Comparison of ENCODE assay signal across 1 cellular context in the genomic region with DNA sequence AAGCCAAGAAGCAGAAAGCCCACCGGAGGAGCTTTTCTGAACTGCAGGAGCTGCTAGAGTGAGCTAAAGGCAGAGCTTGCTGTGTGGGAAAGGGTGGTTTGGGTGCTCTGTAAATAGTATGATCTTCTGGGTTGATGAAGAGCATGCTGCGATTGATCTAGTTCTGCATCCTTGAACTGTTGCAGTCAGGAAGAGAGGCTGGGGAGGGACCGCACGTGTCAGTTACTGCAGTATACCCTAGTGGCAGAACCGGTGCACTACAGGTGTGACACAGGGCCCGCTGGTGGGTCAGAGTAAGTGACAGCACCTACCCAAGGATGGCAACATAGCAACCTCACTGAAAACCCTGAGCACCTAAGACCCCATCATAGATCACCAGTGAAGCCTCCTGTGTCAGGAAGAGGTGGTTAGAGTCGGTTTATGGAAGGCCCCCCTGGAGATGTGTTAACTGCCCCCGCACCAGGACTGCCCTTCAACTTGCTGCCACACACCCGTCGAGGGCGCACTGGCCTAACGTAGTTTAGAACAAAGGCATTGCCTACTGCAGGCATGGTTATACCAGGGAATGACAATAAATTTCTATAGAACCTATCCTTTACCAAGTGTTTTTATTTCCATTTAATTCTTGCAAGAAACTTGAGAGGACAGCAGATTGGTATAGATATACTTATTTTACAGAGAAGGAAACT.
A peak's percentile ranks its signal among the peaks of the same experiment; 100 is the strongest.
TF ChIP-seq lines count a peak whose summit lies in the region.

No MANE protein-coding gene starts in this region.

TF ChIP-seq in HepG2, 621 proteins besides CTCF, POLR2A, EP300 and RAD21 (continued from another document):
- TF ChIP-seq, protein P1, sequence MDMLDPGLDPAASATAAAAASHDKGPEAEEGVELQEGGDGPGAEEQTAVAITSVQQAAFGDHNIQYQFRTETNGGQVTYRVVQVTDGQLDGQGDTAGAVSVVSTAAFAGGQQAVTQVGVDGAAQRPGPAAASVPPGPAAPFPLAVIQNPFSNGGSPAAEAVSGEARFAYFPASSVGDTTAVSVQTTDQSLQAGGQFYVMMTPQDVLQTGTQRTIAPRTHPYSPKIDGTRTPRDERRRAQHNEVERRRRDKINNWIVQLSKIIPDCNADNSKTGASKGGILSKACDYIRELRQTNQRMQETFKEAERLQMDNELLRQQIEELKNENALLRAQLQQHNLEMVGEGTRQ (IDR thresholded peaks at IDR 0.05; ENCODE audit: low read depth, low read length) = no peak
- TF ChIP-seq, protein P1 (CRISPR knock-in tag; IDR thresholded peaks at IDR 0.05; ENCODE audit: borderline replicate concordance) = no peak
- TF ChIP-seq, protein P2, sequence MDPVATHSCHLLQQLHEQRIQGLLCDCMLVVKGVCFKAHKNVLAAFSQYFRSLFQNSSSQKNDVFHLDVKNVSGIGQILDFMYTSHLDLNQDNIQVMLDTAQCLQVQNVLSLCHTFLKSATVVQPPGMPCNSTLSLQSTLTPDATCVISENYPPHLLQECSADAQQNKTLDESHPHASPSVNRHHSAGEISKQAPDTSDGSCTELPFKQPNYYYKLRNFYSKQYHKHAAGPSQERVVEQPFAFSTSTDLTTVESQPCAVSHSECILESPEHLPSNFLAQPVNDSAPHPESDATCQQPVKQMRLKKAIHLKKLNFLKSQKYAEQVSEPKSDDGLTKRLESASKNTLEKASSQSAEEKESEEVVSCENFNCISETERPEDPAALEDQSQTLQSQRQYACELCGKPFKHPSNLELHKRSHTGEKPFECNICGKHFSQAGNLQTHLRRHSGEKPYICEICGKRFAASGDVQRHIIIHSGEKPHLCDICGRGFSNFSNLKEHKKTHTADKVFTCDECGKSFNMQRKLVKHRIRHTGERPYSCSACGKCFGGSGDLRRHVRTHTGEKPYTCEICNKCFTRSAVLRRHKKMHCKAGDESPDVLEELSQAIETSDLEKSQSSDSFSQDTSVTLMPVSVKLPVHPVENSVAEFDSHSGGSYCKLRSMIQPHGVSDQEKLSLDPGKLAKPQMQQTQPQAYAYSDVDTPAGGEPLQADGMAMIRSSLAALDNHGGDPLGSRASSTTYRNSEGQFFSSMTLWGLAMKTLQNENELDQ (CRISPR knock-in tag; IDR thresholded peaks at IDR 0.05; ENCODE audit: borderline replicate concordance) = no peak
- TF ChIP-seq ZNF367 (CRISPR knock-in tag; IDR thresholded peaks at IDR 0.05; ENCODE audit: borderline replicate concordance) = no peak
- peak; percentile 85 for TF ChIP-seq BHLHE40 (IDR thresholded peaks at IDR 0.05; ENCODE audit: low read length)
